Comparison of ENCODE assay signal across 2 cellular contexts in the genomic region with DNA sequence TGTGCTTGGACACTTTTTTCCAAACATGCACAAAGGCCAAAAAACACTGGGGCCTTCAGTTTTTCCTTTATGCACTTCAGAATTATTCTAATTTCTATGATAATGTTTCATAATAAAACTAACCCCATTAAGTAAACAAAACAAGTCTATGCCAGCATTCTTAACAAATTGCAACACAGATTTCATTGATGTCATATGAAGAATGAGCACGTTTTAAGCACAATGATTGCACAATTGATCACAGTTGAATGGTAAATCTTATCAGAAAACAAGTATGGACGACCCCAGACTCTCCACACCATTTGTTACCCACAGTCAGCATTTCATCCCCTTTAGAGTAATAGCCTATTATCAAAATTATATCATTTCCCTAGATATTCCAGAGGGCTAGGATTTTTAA.
TF ChIP-seq lines count a peak whose summit lies in the region.

No MANE protein-coding gene starts in this region.

TF ChIP-seq in IMR-90, 13 proteins besides CTCF, POLR2A, EP300 and RAD21:
- TF ChIP-seq CEBPB (IDR thresholded peaks at IDR 0.05; ENCODE audit: low read depth, low read length) (peak; percentile 59), MXI1 (IDR thresholded peaks at IDR 0.05; ENCODE audit: borderline replicate concordance, low read depth, low read length) (no peak)

TF ChIP-seq in K562, 482 proteins besides CTCF, POLR2A, EP300 and RAD21:
- TF ChIP-seq CEBPB (tag; IDR thresholded peaks at IDR 0.05), result peak; percentile 56; the same call in 1 of the 2 replicates
- no peak for TF ChIP-seq CEBPG (CRISPR knock-in tag; IDR thresholded peaks at IDR 0.05)
- TF ChIP-seq CEBPG (tag; conservative IDR thresholded peaks at IDR 0.05 in 1 of 2, IDR thresholded peaks at IDR 0.05 in 1 of 2), result peak in 1 of 2 experiments; percentile 43; a peak in 1 of 4 replicates
- no peak for TF ChIP-seq MTA3 (IDR thresholded peaks at IDR 0.05; ENCODE audit: borderline replicate concordance)
